Comparison of ENCODE assay signal across 24 cellular contexts in the genomic region with DNA sequence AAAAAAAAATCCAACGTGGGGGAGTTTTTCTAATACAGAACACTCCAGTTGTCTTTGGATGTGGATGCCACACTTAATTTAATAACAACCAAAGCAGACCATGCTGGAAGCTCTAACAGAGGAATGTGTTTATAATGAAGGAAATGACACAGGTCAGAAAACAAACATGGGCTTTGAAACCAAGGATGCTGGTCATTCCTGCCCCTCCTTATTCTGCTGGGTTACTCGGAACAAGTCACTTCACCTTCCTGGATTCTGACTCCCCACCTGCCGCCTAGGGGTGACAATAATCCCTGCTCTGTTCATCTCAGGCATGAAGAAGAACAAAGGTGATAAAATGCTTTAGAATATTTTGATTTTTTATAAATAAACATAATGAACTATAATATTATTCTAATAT.
"Had no signal": no experiment of that assay in that cellular context is flagged by ENCODE, and none has a peak within 500 bp of the region (broad histone marks: within the 10 kb centered on the region; RNA-seq: fewer than 3 reads in every experiment).

No MANE protein-coding gene starts in this region.

- DNase-seq: activated CD4-positive, alpha-beta T cell treated with anti-CD3 and anti-CD28 coated beads for 48 hours; activated CD4-positive, alpha-beta T cell treated with anti-CD3 and anti-CD28 coated beads, Interleukin-2, amount 50 U/mL, for 4 hours; activated CD8-positive, alpha-beta memory T cell treated with anti-CD3 and anti-CD28 coated beads, Interleukin-2, amount 50 U/mL, for 48 hours; activated CD8-positive, alpha-beta T cell treated with anti-CD3 and anti-CD28 coated beads, Interleukin-2, amount 10 ng/mL, durations not matched to agents 7 days and 5 days; activated naive CD4-positive, alpha-beta T cell treated with anti-CD3 and anti-CD28 coated beads, Interleukin-2, amount 50 U/mL, for 16 hours; activated naive CD8-positive, alpha-beta T cell treated with anti-CD3 and anti-CD28 coated beads, Interleukin-2, amount 10 ng/mL, durations not matched to agents 7 days and 5 days; activated T-cell treated with anti-CD3 and anti-CD28 coated beads, Interleukin-2, amount 50 U/mL, for 1 hour; adrenal gland; anterior cingulate cortex; caudate nucleus; NCI-H1092; NCI-H1417 treated with DMSO at 0.1 percent for 48 hours; NCI-H1694 treated with DMSO at 0.1 percent for 48 hours; NCI-H2029 treated with DMSO at 0.1 percent for 48 hours; NCI-H510A treated with DMSO at 0.1 percent for 48 hours; NCI-H69; NK-92 treated with Interleukin-12 subunit alpha and Interleukin-12 subunit beta, amount 100 ng/mL, for 24 hours; OCI-M1; Right ventricle myocardium superior; RPMI8226; SJCRH30 had no signal

- ATAC-seq: activated CD4-positive, CD25-positive, alpha-beta regulatory T cell treated with anti-CD3 and anti-CD28 coated beads, Interleukin-2, amount 50 U/mL, for 24 hours; activated CD8-positive, alpha-beta T cell treated with anti-CD3 and anti-CD28 coated beads, Interleukin-2, amount 10 ng/mL, durations not matched to agents 7 days and 5 days; Panc1 had no signal

- H3K4me3 ChIP-seq: adrenal gland, SJCRH30 had no signal

- H3K4me2 ChIP-seq: KMS-11 had no signal

- H3K27me3 ChIP-seq: adrenal gland, SJCRH30 had no signal

- H3K36me3 ChIP-seq: adrenal gland, SJCRH30 had no signal

- H3K9me3 ChIP-seq: SJCRH30 had no signal

- H3K4me1 ChIP-seq: adrenal gland had no signal

- H3K27ac ChIP-seq: adrenal gland, KMS-11, SJCRH30 had no signal

- H3K9ac ChIP-seq: KMS-11 had no signal
